10 cellular contexts compared by ENCODE assay signal in the genomic region with DNA sequence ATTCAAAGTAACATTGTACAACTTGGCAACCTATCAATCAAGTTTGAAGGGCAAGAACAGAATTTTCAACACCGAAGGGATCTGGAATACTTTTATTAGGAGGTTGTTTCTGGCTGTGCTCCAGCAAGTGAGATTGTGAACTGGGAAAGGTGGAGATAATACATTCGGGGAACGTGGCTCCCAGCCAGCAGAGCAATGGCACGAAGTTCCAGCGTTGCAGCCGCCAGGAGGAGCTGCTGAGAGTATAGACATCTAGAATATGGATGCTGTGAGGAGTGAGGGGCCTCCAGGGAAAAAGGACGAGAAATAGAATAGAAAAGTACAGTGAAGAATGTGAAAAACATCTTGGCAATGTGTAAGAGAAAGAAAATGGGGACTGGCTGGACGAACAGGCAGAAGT.
DNase-seq lines count a peak whose midpoint lies in the region; ATAC-seq, FAIRE-seq and TF ChIP-seq lines count a peak whose summit lies in the region.
"Had no signal": no experiment of that assay in that cellular context is flagged by ENCODE, and none has a peak within 500 bp of the region (broad histone marks: within the 10 kb centered on the region; RNA-seq: fewer than 3 reads in every experiment).

No MANE protein-coding gene starts in this region.

- DNase-seq in SIG-M5 treated with dmso at 0.1 percent for 504 hours (lab: John Stamatoyannopoulos, UW; ENCODE audit: unreplicated experiment), result peak; percentile 3
- no peak for DNase-seq in SIG-M5 (lab: John Stamatoyannopoulos, UW)
- peak; percentile 11 for DNase-seq in LNCaP clone FGC (ENCODE audit: low read depth)
- no peak for DNase-seq in brain microvascular endothelial cell
- DNase-seq in pancreas, result peak in 5 of 6 donors; percentile 18 to 74 (median 53)
- no peak for DNase-seq in activated effector memory CD4-positive, alpha-beta T cell treated with Interleukin-2 at 50 U/mL for 16 hours
- no peak for DNase-seq in NK-92 treated with Interleukin-12 subunit alpha and Interleukin-12 subunit beta, amount 100 ng/mL, for 24 hours (lab: John Stamatoyannopoulos, UW)
- DNase-seq: NCI-H187 treated with DMSO at 0.1 percent for 48 hours, T1000 had no signal

- H3K4me3 ChIP-seq in LNCaP clone FGC (ENCODE audit: low read depth, low read length) (no peak overlapping the region), brain microvascular endothelial cell (ENCODE audit: low read depth, low read length) (no peak overlapping the region), pancreas (no peak overlapping the region)

- 8 to 10% methylated on average over 8 of the region's 8 CpGs for WGBS in pancreas, 2 donors

- no peaks in the 10 kb centered on the region for H3K4me1 ChIP-seq in pancreas

- peak in 2 of 4 donors; percentile 63 to 70 for ATAC-seq in pancreas
- ATAC-seq in HG02610 (IDR thresholded peaks at IDR 0.05; ENCODE audit: unreplicated experiment), result no peak

- H3K9me3 ChIP-seq in pancreas, result no peaks in the 10 kb centered on the region

- TF ChIP-seq CTCF in LNCaP clone FGC (IDR thresholded peaks at IDR 0.05; ENCODE audit: control insufficient read depth, extremely low read depth, insufficient read depth) (peak; percentile 77), brain microvascular endothelial cell (IDR thresholded peaks at IDR 0.05; ENCODE audit: low read depth, low read length, missing control alignments) (peak; percentile 3), pancreas (IDR thresholded peaks at IDR 0.05) (peak in 2 of 4 donors; percentile 24 to 27)

- H3K27me3 ChIP-seq in brain microvascular endothelial cell (replicated peaks), result no peaks in the 10 kb centered on the region
- H3K27me3 ChIP-seq in pancreas, result peaks cover 0 to 4% (median 0%) of the 10 kb centered on the region in 4 donors

- FAIRE-seq in pancreas (lab: Jason Lieb, UNC), result no peak

- in situ Hi-C loops in brain microvascular endothelial cell (cut with HindIII; ENCODE audit: low pct_ligation_motif_present, low sequenced_read_pairs), result no loop called here

- intact Hi-C loops in pancreas (cut with DNase I), result no loop called here

- H3K36me3 ChIP-seq in brain microvascular endothelial cell (replicated peaks) (no peaks in the 10 kb centered on the region), pancreas (no peaks in the 10 kb centered on the region)

- H3K27ac ChIP-seq in brain microvascular endothelial cell (no peak overlapping the region), pancreas (no peak overlapping the region)

Comparison
In these comparisons a context has a peak if more than half of its experiments do, and no peak if none do; other contexts are left out.
1. DNase-seq: peak in SIG-M5 treated with dmso at 0.1 percent for 504 hours (single experiment), LNCaP clone FGC (single experiment) and pancreas (5 of 6); none in SIG-M5 (single experiment), brain microvascular endothelial cell (single experiment), activated effector memory CD4-positive, alpha-beta T cell treated with Interleukin-2 at 50 U/mL for 16 hours (single experiment) and NK-92 treated with Interleukin-12 subunit alpha and Interleukin-12 subunit beta, amount 100 ng/mL, for 24 hours (single experiment).